ENCODE assay signal across 1 cellular context in genomic region chr12:120230326-120230973, GRCh38.
A peak's percentile ranks its signal among the peaks of the same experiment; 100 is the strongest.
TF ChIP-seq lines count a peak whose summit lies in the region.

No MANE protein-coding gene starts in this region.

TF ChIP-seq in H1, 55 proteins besides CTCF, POLR2A, EP300 and RAD21 (continued from another document):
- TF ChIP-seq JUN (IDR thresholded peaks at IDR 0.05; ENCODE audit: low read depth, low read length): peak; percentile 95
- peak; percentile 42 for TF ChIP-seq POLR2AphosphoS5 (IDR thresholded peaks at IDR 0.05; ENCODE audit: low read depth, low read length)
- no peak for TF ChIP-seq CHD1 (IDR thresholded peaks at IDR 0.05; ENCODE audit: low read depth, low read length)
- peak; percentile 94 for TF ChIP-seq NANOG (IDR thresholded peaks at IDR 0.05; ENCODE audit: insufficient read depth, low read depth, low read length, poor library complexity, severe bottlenecking)
- TF ChIP-seq RBBP5 (IDR thresholded peaks at IDR 0.05; ENCODE audit: borderline replicate concordance, low read depth, low read length): peak; percentile 90; the same call in 1 of the 2 replicates
- TF ChIP-seq TEAD4 (IDR thresholded peaks at IDR 0.05; ENCODE audit: low read depth, low read length): peak; percentile 78
- TF ChIP-seq TAF7 (optimal IDR thresholded peaks at IDR 0.05; ENCODE audit: borderline replicate concordance, low read depth, low read length): peak; percentile 72
- no peak for TF ChIP-seq GTF2F1 (IDR thresholded peaks at IDR 0.05; ENCODE audit: borderline replicate concordance, low read depth, low read length)
- TF ChIP-seq EGR1 (IDR thresholded peaks at IDR 0.05; ENCODE audit: borderline replicate concordance, low read depth, low read length): 0 out of 2 replicates have a peak, but pooled peaks have one; percentile 14
- peak; percentile 92 for TF ChIP-seq SP1 (IDR thresholded peaks at IDR 0.05; ENCODE audit: low read depth, low read length)
- TF ChIP-seq ZNF274 (IDR thresholded peaks at IDR 0.05; ENCODE audit: borderline replicate concordance, extremely low read depth, low read length): no peak
- 0 out of 2 replicates have a peak, but pooled peaks have one; percentile 18 for TF ChIP-seq YY1 (IDR thresholded peaks at IDR 0.05; ENCODE audit: low read depth, low read length)
- TF ChIP-seq JUND (IDR thresholded peaks at IDR 0.05; ENCODE audit: low read length): peak; percentile 96
- peak; percentile 74; the same call in 1 of the 2 replicates for TF ChIP-seq MAX (IDR thresholded peaks at IDR 0.05)
